11 cellular contexts compared by ENCODE assay signal in the genomic region with DNA sequence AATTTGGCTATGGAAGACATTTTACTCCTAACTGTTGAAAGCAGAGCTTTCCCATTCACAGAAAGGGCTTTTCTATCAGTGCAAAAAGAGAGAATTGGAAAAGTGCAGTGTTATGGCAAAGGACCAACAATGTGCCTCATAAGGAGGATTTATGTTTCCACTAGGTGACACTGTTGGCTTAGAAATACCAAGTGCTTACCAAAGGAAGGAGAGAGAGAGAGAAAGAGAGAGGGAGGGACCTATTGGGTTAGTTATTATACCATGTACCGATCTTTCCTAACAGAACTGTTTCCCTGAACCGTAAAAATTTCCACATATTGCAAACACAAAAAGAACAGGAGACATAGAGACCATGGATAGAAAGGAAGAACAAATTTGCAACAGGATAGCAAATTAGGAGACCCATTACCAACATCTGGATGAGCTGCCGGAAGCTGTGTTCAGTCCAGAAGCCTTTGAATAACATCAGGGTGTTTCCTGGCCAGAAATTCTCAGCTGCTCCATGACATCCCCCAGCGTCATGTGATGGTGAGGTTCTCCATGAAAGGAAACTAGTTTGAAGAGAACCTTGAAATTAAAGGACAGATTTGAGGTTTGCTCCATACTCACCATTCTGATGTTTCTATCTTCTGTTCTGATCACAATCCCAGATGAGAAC. TPM values are rescaled to one million over a fixed set of nuclear protein-coding genes. Genes with fewer than 3 reads are reported as not detected.
DNase-seq lines count a peak whose midpoint lies in the region; ATAC-seq and TF ChIP-seq lines count a peak whose summit lies in the region.
"Not testable (repeated sequence)": the region's sequence is repeated elsewhere in the genome, so short reads cannot be mapped to it uniquely, and the experiment has no call there.
"Had no signal": no experiment of that assay in that cellular context is flagged by ENCODE, and none has a peak within 500 bp of the region (broad histone marks: within the 10 kb centered on the region; RNA-seq: fewer than 3 reads in every experiment).

No MANE protein-coding gene starts in this region.

- H3K9me3 ChIP-seq in thoracic aorta, result not testable (repeated sequence)

- not testable (repeated sequence) for H3K4me3 ChIP-seq in cardiac fibroblast (replicated peaks in 1 of 2; ENCODE audit: low read depth in 2 of 2, low read length in 2 of 2); foreskin fibroblast (ENCODE audit: low read depth in 1 of 2, low read length in 2 of 2); thoracic aorta

- peak; percentile 63 for TF ChIP-seq CTCF in cardiac fibroblast (IDR thresholded peaks at IDR 0.05; ENCODE audit: low read depth, low read length)
- TF ChIP-seq CTCF in foreskin fibroblast (IDR thresholded peaks at IDR 0.05; ENCODE audit: low read depth, low read length), result peak; percentile 25
- not testable (repeated sequence) for TF ChIP-seq CTCF in thoracic aorta (IDR thresholded peaks at IDR 0.05)

- peak; percentile 12 for ATAC-seq in thoracic aorta (ENCODE audit: insufficient number of reproducible peaks, low FRiP score, low read depth)

- not testable (repeated sequence) for H3K27ac ChIP-seq in thoracic aorta

- not testable (repeated sequence) for H3K4me1 ChIP-seq in thoracic aorta (ENCODE audit: control insufficient read depth in 1 of 2, low read depth in 2 of 2)

- DNase-seq in DMS 273 treated with DMSO at 0.1 percent for 48 hours (lab: John Stamatoyannopoulos, UW) (peak; percentile 0), HS-27A (ENCODE audit: low read depth) (peak; percentile 96), NCI-H2029 (lab: John Stamatoyannopoulos, UW) (peak; percentile 33), SIG-M5 treated with dmso at 0.1 percent for 504 hours (lab: John Stamatoyannopoulos, UW; ENCODE audit: unreplicated experiment) (peak; percentile 49), cardiac fibroblast (ENCODE audit: low read depth in 2 of 2) (peak; percentile 72 to 96), foreskin fibroblast (peak; percentile 74 to 86), lung microvascular endothelial cell (ENCODE audit: low read depth in 2 of 2) (peak; percentile 90 to 91)
- not testable (repeated sequence) for DNase-seq in thoracic aorta (ENCODE audit: low spot score)

- not testable (repeated sequence) for H3K27me3 ChIP-seq in thoracic aorta (replicated peaks; ENCODE audit: insufficient read depth)

- not testable (repeated sequence) for H3K36me3 ChIP-seq in thoracic aorta

RNA-seq across cellular contexts. Expression of a gene that starts 28.1 kb away (rescaled TPM):
- total RNA-seq in lung microvascular endothelial cell (0.22 and 0.60 TPM in 2 replicates), thoracic aorta (not detected)
- total RNA-seq: activated CD4-positive, alpha-beta memory T cell treated with anti-CD3 and anti-CD28 coated beads for 36 hours; hepatocyte; mucosa of gallbladder had no signal

RNA-seq across cellular contexts. Expression of a gene that starts 53.3 kb away (rescaled TPM):
- total RNA-seq in lung microvascular endothelial cell (not detected in 2 replicates), thoracic aorta (not detected)
- total RNA-seq: activated CD4-positive, alpha-beta memory T cell treated with anti-CD3 and anti-CD28 coated beads for 36 hours; hepatocyte; mucosa of gallbladder had no signal
